Comparison of ENCODE assay signal across 24 cellular contexts in genomic region chr18:23532848-23533247, GRCh38. TPM values are rescaled to one million over a fixed set of nuclear protein-coding genes. Genes with fewer than 3 reads are reported as not detected.
DNase-seq lines count a peak whose midpoint lies in the region; ATAC-seq and TF ChIP-seq lines count a peak whose summit lies in the region.
"Had no signal": no experiment of that assay in that cellular context is flagged by ENCODE, and none has a peak within 500 bp of the region (broad histone marks: within the 10 kb centered on the region; RNA-seq: fewer than 3 reads in every experiment).

No MANE protein-coding gene starts in this region.

- H3K27me3 ChIP-seq in stomach = no peaks in the 10 kb centered on the region
- H3K27me3 ChIP-seq: BE2C, brain microvascular endothelial cell, left lung, tibial nerve had no signal

- TF ChIP-seq POLR2A in stomach (IDR thresholded peaks at IDR 0.05) = no peak

- H3K36me3 ChIP-seq in stomach = peaks cover 93 to 100% (median 100%) of the 10 kb centered on the region in 4 donors
- H3K36me3 ChIP-seq: BE2C had no signal

- H3K9me3 Mint-ChIP-seq in brain = no peaks in the 10 kb centered on the region
- H3K9me3 Mint-ChIP-seq in stimulated activated effector memory CD8-positive, alpha-beta T cell treated with anti-CD3 and anti-CD28 coated beads, Interleukin-12 subunit alpha, Interleukin-12 subunit beta, amount 100 ng/mL, for 72 hours = no peaks in the 10 kb centered on the region
- H3K9me3 Mint-ChIP-seq: activated naive CD8-positive, alpha-beta T cell treated with anti-CD3 and anti-CD28 coated beads, Interleukin-2, amount 10 ng/mL, durations not matched to agents 7 days and 5 days; T-cell had no signal

- ATAC-seq in left ventricle myocardium superior (peak; percentile 67), GM19328 (IDR thresholded peaks at IDR 0.05; ENCODE audit: unreplicated experiment) (no peak), GM18519 (IDR thresholded peaks at IDR 0.05; ENCODE audit: low FRiP score, unreplicated experiment) (no peak)
- ATAC-seq in stimulated activated effector memory CD8-positive, alpha-beta T cell treated with anti-CD3 and anti-CD28 coated beads, Interleukin-12 subunit alpha, Interleukin-12 subunit beta, amount 100 ng/mL, for 72 hours = no peak
- ATAC-seq: left lung, sciatic nerve, T-cell had no signal

- peak overlapping the region in 3 of 5 experiments; percentile 22 to 50 (median 31) for H3K27ac Mint-ChIP-seq in brain
- H3K27ac Mint-ChIP-seq in stimulated activated effector memory CD8-positive, alpha-beta T cell treated with anti-CD3 and anti-CD28 coated beads, Interleukin-12 subunit alpha, Interleukin-12 subunit beta, amount 100 ng/mL, for 72 hours = peak overlapping the region; percentile 80

- H3K4me3 Mint-ChIP-seq in brain = no peak overlapping the region
- H3K4me3 Mint-ChIP-seq in stimulated activated effector memory CD8-positive, alpha-beta T cell treated with anti-CD3 and anti-CD28 coated beads, Interleukin-12 subunit alpha, Interleukin-12 subunit beta, amount 100 ng/mL, for 72 hours = no peak overlapping the region
- H3K4me3 Mint-ChIP-seq: activated naive CD8-positive, alpha-beta T cell treated with anti-CD3 and anti-CD28 coated beads, Interleukin-2, amount 10 ng/mL, durations not matched to agents 7 days and 5 days; T-cell had no signal

- H3K9me3 ChIP-seq in stomach = no peaks in the 10 kb centered on the region
- H3K9me3 ChIP-seq: BE2C, left lung, tibial nerve had no signal

- peak; percentile 23 for DNase-seq in NCI-H2227 (lab: John Stamatoyannopoulos, UW; ENCODE audit: unreplicated experiment)
- no peak for DNase-seq in NCI-H2227 treated with DMSO at 0.1 percent for 48 hours (lab: John Stamatoyannopoulos, UW)
- peak; percentile 50 for DNase-seq in left ventricle myocardium superior
- no peak for DNase-seq in stimulated activated effector memory CD8-positive, alpha-beta T cell treated with anti-CD3 and anti-CD28 coated beads, Interleukin-12 subunit alpha, Interleukin-12 subunit beta, amount 100 ng/mL, for 72 hours (ENCODE audit: low spot score in 2 of 2)
- DNase-seq in stomach = no peak
- DNase-seq: activated CD4-positive, alpha-beta T cell treated with anti-CD3 and anti-CD28 coated beads, Interleukin-2, amount 50 U/mL, for 48 hours; activated naive CD8-positive, alpha-beta T cell treated with anti-CD3 and anti-CD28 coated beads, Interleukin-2, amount 10 ng/mL, durations not matched to agents 7 days and 5 days; BE2C; brain microvascular endothelial cell; H7; Kasumi-1; left lung; NCI-H1092; NCI-H526 treated with DMSO at 0.1 percent for 48 hours; occipital lobe; SHP77; stimulated activated naive CD4-positive, alpha-beta T cell treated with Interleukin-2 at 50 U/mL for 16 hours; T-cell had no signal

- intact Hi-C loops in left ventricle myocardium superior (cut with micrococcal nuclease) = no loop called here
- intact Hi-C loops in stomach (cut with DNase I; ENCODE audit: low total_unique reads) = no loop called here

- TF ChIP-seq EP300 in stomach (IDR thresholded peaks at IDR 0.05) = no peak

- H3K36me3 Mint-ChIP-seq in brain = peaks cover 83% of the 10 kb centered on the region
- H3K36me3 Mint-ChIP-seq in stimulated activated effector memory CD8-positive, alpha-beta T cell treated with anti-CD3 and anti-CD28 coated beads, Interleukin-12 subunit alpha, Interleukin-12 subunit beta, amount 100 ng/mL, for 72 hours = peaks cover 100% of the 10 kb centered on the region

- no peak overlapping the region for H3K4me3 ChIP-seq in stomach
- H3K4me3 ChIP-seq: left lung, tibial nerve had no signal

- TF ChIP-seq CTCF in brain (conservative IDR thresholded peaks at IDR 0.05) = no peak
- no peak for TF ChIP-seq CTCF in stomach (IDR thresholded peaks at IDR 0.05)

- peaks cover 4% of the 10 kb centered on the region for H3K27me3 Mint-ChIP-seq in brain
- H3K27me3 Mint-ChIP-seq: activated naive CD8-positive, alpha-beta T cell treated with anti-CD3 and anti-CD28 coated beads, Interleukin-2, amount 10 ng/mL, durations not matched to agents 7 days and 5 days; T-cell had no signal

- H3K27ac ChIP-seq in stomach = no peak overlapping the region
- H3K27ac ChIP-seq: 22Rv1, brain microvascular endothelial cell, left lung, tibial nerve had no signal

- H3K4me1 ChIP-seq in stomach = no peaks in the 10 kb centered on the region
- H3K4me1 ChIP-seq: BE2C, tibial nerve had no signal

- WGBS in stomach, 5 donors = 63 to 81% (median 70%) methylated on average over 4 of the region's 4 CpGs

- H3K4me1 Mint-ChIP-seq in brain = no peaks in the 10 kb centered on the region
- H3K4me1 Mint-ChIP-seq in stimulated activated effector memory CD8-positive, alpha-beta T cell treated with anti-CD3 and anti-CD28 coated beads, Interleukin-12 subunit alpha, Interleukin-12 subunit beta, amount 100 ng/mL, for 72 hours = peaks cover 12% of the 10 kb centered on the region
- H3K4me1 Mint-ChIP-seq: activated naive CD8-positive, alpha-beta T cell treated with anti-CD3 and anti-CD28 coated beads, Interleukin-2, amount 10 ng/mL, durations not matched to agents 7 days and 5 days had no signal

RNA-seq across cellular contexts. Expression of gene RMC1, which starts 29.5 kb away (rescaled TPM):
- polyA plus RNA-seq in brain (ENCODE audit: insufficient read depth, low read depth, low replicate concordance) = 31.4 TPM
- 12.6 TPM for total RNA-seq in left ventricle myocardium superior
- total RNA-seq in stomach = 10 to 100 TPM in 4 of 5 donors, under 1 TPM in 1; 0.87 to 39.5 (median 25.7) TPM
- polyA plus RNA-seq in stomach = 10 to 100 TPM; 29.2 to 41.2 (median 35.6) TPM

RNA-seq across cellular contexts. Expression of gene NPC1, which starts 53.5 kb away (rescaled TPM):
- polyA plus RNA-seq in brain (ENCODE audit: insufficient read depth, low read depth, low replicate concordance) (44.6 TPM), stomach (10 to 100 TPM in 2 of 3 donors, 1 to 10 TPM in 1; 7.6 to 20.0 (median 11.9) TPM)
- total RNA-seq in left ventricle myocardium superior (13.3 TPM), stomach (100 to 1,000 TPM in 1 of 5 donors, 10 to 100 TPM in 4; 58.0 to 219 (median 61.7) TPM)

Comparison
In these comparisons a context has a peak if more than half of its experiments do, and no peak if none do; other contexts are left out.
1. DNase-seq: peak in NCI-H2227 (single experiment) and left ventricle myocardium superior (single experiment); none in NCI-H2227 treated with DMSO at 0.1 percent for 48 hours (single experiment), stimulated activated effector memory CD8-positive, alpha-beta T cell treated with anti-CD3 and anti-CD28 coated beads, Interleukin-12 subunit alpha, Interleukin-12 subunit beta, amount 100 ng/mL, for 72 hours (0 of 2) and stomach (single experiment).